ENCODE assay signal across 24 cellular contexts in genomic region chr2:165427686-165428085, GRCh38. TPM values are rescaled to one million over a fixed set of nuclear protein-coding genes. Genes with fewer than 3 reads are reported as not detected.
DNase-seq lines count a peak whose midpoint lies in the region; ATAC-seq, FAIRE-seq and TF ChIP-seq lines count a peak whose summit lies in the region.
"Had no signal": no experiment of that assay in that cellular context is flagged by ENCODE, and none has a peak within 500 bp of the region (broad histone marks: within the 10 kb centered on the region; RNA-seq: fewer than 3 reads in every experiment).

No MANE protein-coding gene starts in this region.

- H3K9ac ChIP-seq in H1 (replicated peaks in 1 of 4; ENCODE audit: extremely low read depth in 1 of 4, low read depth in 3 of 4, low read length in 3 of 4) (no peak overlapping the region; a peak in 1 of 7 replicates), neuronal stem cell (ENCODE audit: low read depth, low read length, poor library complexity) (no peak overlapping the region)
- H3K9ac ChIP-seq: GM23248 had no signal

- H3K9me3 ChIP-seq in H1 (ENCODE audit: insufficient read depth in 2 of 2, low read depth in 1 of 2, low read length in 1 of 2) = peaks cover 5 to 10% of the 10 kb centered on the region in 2 experiments; a peak in 3 of 4 replicates
- peaks cover 4 to 8% of the 10 kb centered on the region in 2 donors for H3K9me3 ChIP-seq in neuronal stem cell (replicated peaks in 1 of 2; ENCODE audit: control insufficient read depth in 2 of 2, insufficient read depth in 1 of 2, low read depth in 1 of 2, low read length in 2 of 2)
- H3K9me3 ChIP-seq: A549, BE2C, Caco-2 had no signal

- no peaks in the 10 kb centered on the region for H3K27me3 ChIP-seq in H1 (replicated peaks in 1 of 4; ENCODE audit: control insufficient read depth in 3 of 4, extremely low read depth in 1 of 4, insufficient read depth in 3 of 4, low read length in 3 of 4)
- H3K27me3 ChIP-seq in neuronal stem cell (ENCODE audit: control insufficient read depth in 3 of 3, insufficient read depth in 3 of 3, low read depth in 1 of 3, low read length in 3 of 3) = no peaks in the 10 kb centered on the region
- H3K27me3 ChIP-seq: BE2C had no signal

- H3K4me3 ChIP-seq in H1 (ENCODE audit: extremely low read depth in 1 of 4, insufficient read depth in 2 of 4, low read depth in 3 of 4, low read length in 4 of 4) (no peak overlapping the region), neuronal stem cell (ENCODE audit: low read length in 2 of 2) (no peak overlapping the region)
- H3K4me3 ChIP-seq: A549, GM23248 had no signal

- H3K4me3 Mint-ChIP-seq in stimulated activated effector memory CD8-positive, alpha-beta T cell treated with anti-CD3 and anti-CD28 coated beads, Interleukin-12 subunit alpha, Interleukin-12 subunit beta, amount 100 ng/mL, for 72 hours = no peak overlapping the region
- H3K4me3 Mint-ChIP-seq in naive thymus-derived CD8-positive, alpha-beta T cell = no peak overlapping the region
- H3K4me3 Mint-ChIP-seq: CD4-positive, alpha-beta memory T cell; H9 had no signal

- DNase-seq in Right ventricle myocardium inferior (ENCODE audit: missing footprints) (peak; percentile 28), cardiac septum (ENCODE audit: low spot score) (no peak), H1 (ENCODE audit: low read depth in 1 of 2, low spot score in 2 of 2) (no peak), neuronal stem cell (ENCODE audit: low spot score) (no peak)
- DNase-seq in stimulated activated effector memory CD8-positive, alpha-beta T cell treated with anti-CD3 and anti-CD28 coated beads, Interleukin-12 subunit alpha, Interleukin-12 subunit beta, amount 100 ng/mL, for 72 hours (ENCODE audit: low spot score in 2 of 2) = no peak
- DNase-seq in naive thymus-derived CD8-positive, alpha-beta T cell = no peak
- DNase-seq in stimulated activated CD4-positive, alpha-beta T cell treated with anti-CD3 and anti-CD28 coated beads, Interleukin-2, amount 100 ng/mL, for 48 hours = no peak
- DNase-seq: 8988T; ACHN; AML-193; BE2C; C1 segment of cervical spinal cord; Caco-2; CD4-positive, alpha-beta memory T cell; DMS153; DND-41; GM23248; H9 had no signal

- no peak overlapping the region for H3K56ac ChIP-seq in H1 (replicated peaks; ENCODE audit: insufficient read length, low read depth, low read length)

- POLR2A ChIA-PET in H1 (lab: Charles Lee; ENCODE audit: partially characterized antibody) = no interaction called here
- POLR2A ChIA-PET in naive thymus-derived CD8-positive, alpha-beta T cell (lab: Charles Lee) = no interaction called here

- H4K8ac ChIP-seq in H1 (ENCODE audit: extremely low read depth, insufficient read depth, low read length) (no peak overlapping the region), neuronal stem cell (ENCODE audit: low read depth, low read length) (no peak overlapping the region)

- no peaks in the 10 kb centered on the region for H3K23me2 ChIP-seq in H1 (ENCODE audit: low read depth, low read length)

- no peak overlapping the region for H2BK15ac ChIP-seq in H1 (ENCODE audit: low read length)
- H2BK15ac ChIP-seq in neuronal stem cell (ENCODE audit: low read length) = peak overlapping the region; percentile 20

- H3K18ac ChIP-seq in H1 (ENCODE audit: extremely low read depth, low read length) (no peak overlapping the region), neuronal stem cell (ENCODE audit: low read length) (peak overlapping the region; percentile 80)

- H3K27ac Mint-ChIP-seq in stimulated activated effector memory CD8-positive, alpha-beta T cell treated with anti-CD3 and anti-CD28 coated beads, Interleukin-12 subunit alpha, Interleukin-12 subunit beta, amount 100 ng/mL, for 72 hours = no peak overlapping the region
- H3K27ac Mint-ChIP-seq in naive thymus-derived CD8-positive, alpha-beta T cell = no peak overlapping the region
- H3K27ac Mint-ChIP-seq: CD4-positive, alpha-beta memory T cell; H9 had no signal

- H3K79me1 ChIP-seq in H1 (ENCODE audit: low read depth, low read length) = no peaks in the 10 kb centered on the region
- H3K79me1 ChIP-seq in neuronal stem cell (ENCODE audit: low read depth, low read length) = peaks cover 2% of the 10 kb centered on the region

- no peak for TF ChIP-seq RAD21 in H1 (IDR thresholded peaks at IDR 0.05 in 1 of 2, conservative IDR thresholded peaks at IDR 0.05 in 1 of 2; ENCODE audit: low read depth in 2 of 2, low read length in 2 of 2)

- no peak for TF ChIP-seq POLR2A in H1 (IDR thresholded peaks at IDR 0.05; ENCODE audit: control extremely low read depth in 1 of 2, low read depth in 2 of 2, low read length in 2 of 2)

- FAIRE-seq in H1 (lab: Jason Lieb, UNC) = no peak
- FAIRE-seq: A549, G401.6, GM12892, GM19239 had no signal

- H4K20me1 ChIP-seq in H1 (replicated peaks in 1 of 2; ENCODE audit: control insufficient read depth in 1 of 2, insufficient read depth in 2 of 2, low read length in 2 of 2) = no peaks in the 10 kb centered on the region

- H3K23ac ChIP-seq in H1 (ENCODE audit: insufficient read length) (no peak overlapping the region), neuronal stem cell (ENCODE audit: low read depth, low read length, poor library complexity) (peak overlapping the region; percentile 73)

- H3K4me2 ChIP-seq in H1 (ENCODE audit: insufficient read depth in 1 of 2, low read depth in 2 of 2, low read length in 2 of 2) = no peak overlapping the region
- H3K4me2 ChIP-seq in neuronal stem cell (ENCODE audit: insufficient read depth, low read length, poor library complexity, severe bottlenecking) = no peak overlapping the region
- H3K4me2 ChIP-seq: A549 had no signal

- no peaks in the 10 kb centered on the region for H3K79me2 ChIP-seq in H1 (ENCODE audit: control insufficient read depth in 1 of 2, insufficient read depth in 2 of 2, low read length in 2 of 2)

- TF ChIP-seq EP300 in H1 (IDR thresholded peaks at IDR 0.05; ENCODE audit: borderline replicate concordance in 1 of 2, low read depth in 2 of 2, low read length in 2 of 2) = no peak

- H3K4me1 ChIP-seq in H1 (replicated peaks in 1 of 4; ENCODE audit: control insufficient read depth in 3 of 4, insufficient read depth in 4 of 4, low read length in 3 of 4) (peaks cover 0 to 2% (median 0%) of the 10 kb centered on the region in 4 experiments; a peak in 1 of 7 replicates), neuronal stem cell (ENCODE audit: control insufficient read depth in 2 of 2, insufficient read depth in 1 of 2, low read depth in 1 of 2, low read length in 2 of 2) (peaks cover 0 to 4% of the 10 kb centered on the region in 2 donors)
- H3K4me1 ChIP-seq: A549, BE2C had no signal

- TF ChIP-seq CTCF in H1 (IDR thresholded peaks at IDR 0.05; ENCODE audit: control extremely low read depth in 1 of 3, insufficient read depth in 1 of 3, low read depth in 1 of 3, low read length in 3 of 3) = no peak

- no peak overlapping the region for H3K27ac ChIP-seq in H1 (ENCODE audit: low read depth, low read length)
- H3K27ac ChIP-seq in neuronal stem cell (replicated peaks; ENCODE audit: low read length) = no peak overlapping the region
- H3K27ac ChIP-seq: A549, GM23248 had no signal

- no peak overlapping the region for H2BK20ac ChIP-seq in H1 (ENCODE audit: low read length)

- H4K91ac ChIP-seq in H1 (replicated peaks; ENCODE audit: insufficient read length, low read length) (no peak overlapping the region), neuronal stem cell (ENCODE audit: low read depth, low read length, poor library complexity) (no peak overlapping the region)

- peaks cover 0 to 8% (median 0%) of the 10 kb centered on the region in 5 donors for H3K27me3 Mint-ChIP-seq in naive thymus-derived CD8-positive, alpha-beta T cell

- H3K14ac ChIP-seq in H1 (ENCODE audit: insufficient read length) (no peak overlapping the region), neuronal stem cell (ENCODE audit: low read length) (peak overlapping the region; percentile 98)

- no peaks in the 10 kb centered on the region for H3K4me1 Mint-ChIP-seq in stimulated activated effector memory CD8-positive, alpha-beta T cell treated with anti-CD3 and anti-CD28 coated beads, Interleukin-12 subunit alpha, Interleukin-12 subunit beta, amount 100 ng/mL, for 72 hours
- no peaks in the 10 kb centered on the region for H3K4me1 Mint-ChIP-seq in naive thymus-derived CD8-positive, alpha-beta T cell
- H3K4me1 Mint-ChIP-seq: CD4-positive, alpha-beta memory T cell had no signal

- H3K36me3 Mint-ChIP-seq in stimulated activated effector memory CD8-positive, alpha-beta T cell treated with anti-CD3 and anti-CD28 coated beads, Interleukin-12 subunit alpha, Interleukin-12 subunit beta, amount 100 ng/mL, for 72 hours = no peaks in the 10 kb centered on the region
- H3K36me3 Mint-ChIP-seq in naive thymus-derived CD8-positive, alpha-beta T cell = peaks cover 0 to 9% (median 0%) of the 10 kb centered on the region in 3 donors

- CTCF ChIA-PET in H1 (lab: Charles Lee; ENCODE audit: partially characterized antibody) = interaction anchor here (1.5 to 2.0 kb wide), 4 partner anchors 10 to 264 kb away, joined by 4 to 9 read pairs (median 6); no protein-coding TSS in a partner anchor

- ATAC-seq in Right ventricle myocardium inferior (no peak), HG02623 (IDR thresholded peaks at IDR 0.05; ENCODE audit: unreplicated experiment) (no peak)
- ATAC-seq in stimulated activated effector memory CD8-positive, alpha-beta T cell treated with anti-CD3 and anti-CD28 coated beads, Interleukin-12 subunit alpha, Interleukin-12 subunit beta, amount 100 ng/mL, for 72 hours = peak; percentile 16
- ATAC-seq in naive thymus-derived CD8-positive, alpha-beta T cell = no peak
- ATAC-seq: A549, HCT116 had no signal

- intact Hi-C loops in Right ventricle myocardium inferior (cut with DNase I) (no loop called here), cardiac septum (cut with DNase I) (no loop called here)

- H3K4ac ChIP-seq in H1 (replicated peaks; ENCODE audit: insufficient read length, low read depth, low read length) (no peak overlapping the region), neuronal stem cell (ENCODE audit: low read length) (peak overlapping the region; percentile 95)

- H2BK5ac ChIP-seq in H1 (ENCODE audit: low read depth, low read length) = peak overlapping the region; percentile 29; the same call in 1 of the 2 replicates
- H2BK5ac ChIP-seq in neuronal stem cell (ENCODE audit: low read length) = peak overlapping the region; percentile 59

- H2BK120ac ChIP-seq in H1 (replicated peaks; ENCODE audit: low read depth, low read length) (no peak overlapping the region), neuronal stem cell (ENCODE audit: low read depth, low read length) (no peak overlapping the region)

- peaks cover 3% of the 10 kb centered on the region for H3K9me3 Mint-ChIP-seq in stimulated activated effector memory CD8-positive, alpha-beta T cell treated with anti-CD3 and anti-CD28 coated beads, Interleukin-12 subunit alpha, Interleukin-12 subunit beta, amount 100 ng/mL, for 72 hours
- H3K9me3 Mint-ChIP-seq in naive thymus-derived CD8-positive, alpha-beta T cell = peaks cover 0 to 12% (median 5%) of the 10 kb centered on the region in 9 donors

- H2AK5ac ChIP-seq in H1 (ENCODE audit: low read depth, low read length) (no peak overlapping the region), neuronal stem cell (ENCODE audit: low read depth, low read length) (no peak overlapping the region)

- no peaks in the 10 kb centered on the region for H3K36me3 ChIP-seq in H1 (ENCODE audit: control insufficient read depth in 2 of 4, insufficient read depth in 4 of 4, low read length in 3 of 4)
- H3K36me3 ChIP-seq in neuronal stem cell (replicated peaks in 1 of 2; ENCODE audit: control insufficient read depth in 2 of 2, insufficient read depth in 2 of 2, low read length in 2 of 2) = no peaks in the 10 kb centered on the region
- H3K36me3 ChIP-seq: BE2C had no signal

- WGBS in H1 (ENCODE audit: extremely low coverage in 1 of 2, insufficient coverage in 1 of 2, insufficient read length in 1 of 2, insufficient replicate concordance in 2 of 2, low coverage in 1 of 2, low lambda C conversion rate in 2 of 2, missing lambda C conversion rate in 1 of 2), 2 experiments = 94% methylated on average over 4 of the region's 4 CpGs; no CpG with 5 or more reads in 1 of the 2 experiments
- no CpG with 5 or more reads among the region's 4 CpGs for WGBS in neuronal stem cell (ENCODE audit: extremely low coverage in 2 of 2, insufficient read length in 2 of 2, insufficient replicate concordance in 1 of 2), 2 donors

- H4K5ac ChIP-seq in H1 (ENCODE audit: insufficient read length, low read depth, low read length) = no peak overlapping the region

- peak overlapping the region; percentile 53; the same call in 1 of the 2 replicates for H2AFZ ChIP-seq in H1 (ENCODE audit: low read length)
- H2AFZ ChIP-seq in neuronal stem cell (ENCODE audit: low read length) = no peak overlapping the region
- H2AFZ ChIP-seq: GM23248 had no signal

- H2BK12ac ChIP-seq in H1 (ENCODE audit: low read depth, low read length) (no peak overlapping the region; the same call in 1 of the 2 replicates), neuronal stem cell (ENCODE audit: low read length) (peak overlapping the region; percentile 78)

RNA-seq across cellular contexts. Expression of gene CSRNP3, which starts 41.8 kb away (rescaled TPM):
- total RNA-seq in Right ventricle myocardium inferior (5.1 TPM), cardiac septum (2.9 TPM)
- 6.5 and 6.7 TPM in 2 replicates for total RNA-seq in H1 (2021; fragmentation: NEBNext Ultra II Directional; extraction: Animal tissue kit (Norgen Biotek cat#: 25700))
- polyA plus RNA-seq in H1 (2011; rRNA removed) = 0.61 and 1.3 TPM in 2 replicates
- polyA plus RNA-seq in H1 (2011; cell fraction: cytosol; rRNA removed) = 1.4 TPM
- polyA plus RNA-seq in H1 (2011; cell fraction: nucleus; rRNA removed) = 1.8 TPM
- 2.5 to 5.8 TPM (median 2.7 TPM) in 4 replicates for polyA plus RNA-seq in H1 (2012, experiment 1 of 2)
- 5.9 TPM for polyA plus RNA-seq in H1 (2012, experiment 2 of 2)
- polyA plus RNA-seq in H1 (2013, experiment 1 of 2) = 3.0 TPM
- 2.1 TPM for polyA plus RNA-seq in H1 (2013, experiment 2 of 2)
- polyA minus RNA-seq in H1 (2011; rRNA and poly(A)+ RNA removed) = 12.1 and 13.0 TPM in 2 replicates
- polyA minus RNA-seq in H1 (2011; cell fraction: cytosol; rRNA and poly(A)+ RNA removed) = 1.1 TPM
- polyA minus RNA-seq in H1 (2011; cell fraction: nucleus; rRNA and poly(A)+ RNA removed) = 17.9 TPM
- polyA plus RNA-seq in neuronal stem cell (2013, experiment 1 of 2) = 5.3 TPM
- 5.8 TPM for polyA plus RNA-seq in neuronal stem cell (2013, experiment 2 of 2)
- total RNA-seq in naive thymus-derived CD8-positive, alpha-beta T cell = not detected
- not detected for polyA plus RNA-seq in naive thymus-derived CD8-positive, alpha-beta T cell
- total RNA-seq: CD4-positive, alpha-beta memory T cell had no signal
- polyA plus RNA-seq: CD4-positive, alpha-beta memory T cell had no signal
